In genomic region chr2:105712981-105713596, GRCh38 we compare ENCODE assay signal across 1 cellular context.
TF ChIP-seq lines count a peak whose summit lies in the region.

No MANE protein-coding gene starts in this region.

TF ChIP-seq in WTC11, 78 proteins besides CTCF, POLR2A, EP300 and RAD21 (continued from another document):
- no peak for TF ChIP-seq ZNF281 (CRISPR knock-in tag; IDR thresholded peaks at IDR 0.05)
- no peak for TF ChIP-seq SP1 (CRISPR knock-in tag; conservative IDR thresholded peaks at IDR 0.05)
- TF ChIP-seq ERG (CRISPR knock-in tag; IDR thresholded peaks at IDR 0.05), result no peak
- no peak for TF ChIP-seq RELA (CRISPR knock-in tag; IDR thresholded peaks at IDR 0.05; ENCODE audit: borderline replicate concordance)
- TF ChIP-seq GRHL2 (CRISPR knock-in tag; IDR thresholded peaks at IDR 0.05; ENCODE audit: insufficient replicate concordance, severe bottlenecking), result no peak
- TF ChIP-seq ZNF532 (CRISPR knock-in tag; IDR thresholded peaks at IDR 0.05; ENCODE audit: borderline replicate concordance), result no peak
- no peak for TF ChIP-seq E2F5 (CRISPR knock-in tag; IDR thresholded peaks at IDR 0.05)
- no peak for TF ChIP-seq OVOL2 (CRISPR knock-in tag; IDR thresholded peaks at IDR 0.05; ENCODE audit: borderline replicate concordance)
- TF ChIP-seq FOXP4 (CRISPR knock-in tag; IDR thresholded peaks at IDR 0.05), result no peak
- no peak for TF ChIP-seq PRDM15 (CRISPR knock-in tag; IDR thresholded peaks at IDR 0.05)
- TF ChIP-seq ATF6 (CRISPR knock-in tag; IDR thresholded peaks at IDR 0.05), result no peak
- TF ChIP-seq ESRRA (CRISPR knock-in tag; IDR thresholded peaks at IDR 0.05; ENCODE audit: borderline replicate concordance), result no peak
- TF ChIP-seq ATF2 (CRISPR knock-in tag; IDR thresholded peaks at IDR 0.05; ENCODE audit: borderline replicate concordance, low read depth), result no peak
- no peak for TF ChIP-seq FOXK1 (CRISPR knock-in tag; IDR thresholded peaks at IDR 0.05)
